ENCODE assay signal across 7 cellular contexts in the genomic region with DNA sequence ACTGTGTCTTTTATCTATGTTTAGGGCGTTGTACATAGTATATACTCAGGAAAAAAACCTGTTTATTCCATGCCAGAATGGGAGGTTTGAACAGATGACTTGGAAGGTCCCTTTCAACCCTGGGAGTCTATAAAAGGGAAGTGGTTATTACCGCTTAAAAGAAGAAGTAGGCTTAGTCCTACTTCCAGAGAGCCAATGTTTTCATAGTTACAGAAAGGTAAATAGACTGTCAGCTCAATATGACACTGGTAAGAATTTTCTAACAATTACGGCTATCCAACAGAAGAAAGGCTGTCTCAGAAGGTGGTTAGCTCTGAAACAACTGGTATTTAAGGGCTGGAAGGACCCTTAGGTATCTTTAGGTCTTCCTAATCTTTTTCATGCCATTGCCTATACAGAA. TPM values are rescaled to one million over a fixed set of nuclear protein-coding genes. Genes with fewer than 3 reads are reported as not detected.
DNase-seq lines count a peak whose midpoint lies in the region; ATAC-seq and TF ChIP-seq lines count a peak whose summit lies in the region.

No MANE protein-coding gene starts in this region.

- in situ Hi-C loops in ACHN (cut with HindIII; ENCODE audit: low pct_ligation_motif_present, low pct_unique_long_range_greater_than_20kb, low sequenced_read_pairs) = no loop called here

- no peaks in the 10 kb centered on the region for H3K27me3 Mint-ChIP-seq in dendritic cell treated with granulocyte-macrophage colony-stimulating factor and Interleukin-4, amounts not matched to agents 40 ng/mL and 50 ng/mL, for 4 days
- no peaks in the 10 kb centered on the region for H3K27me3 Mint-ChIP-seq in neural crest cell (ENCODE audit: low read depth)

- H3K4me1 Mint-ChIP-seq in dendritic cell treated with granulocyte-macrophage colony-stimulating factor and Interleukin-4, amounts not matched to agents 40 ng/mL and 50 ng/mL, for 4 days (ENCODE audit: low read depth) = peaks cover 36% of the 10 kb centered on the region
- peaks cover 24% of the 10 kb centered on the region for H3K4me1 Mint-ChIP-seq in neural crest cell

- H3K4me3 Mint-ChIP-seq in dendritic cell treated with granulocyte-macrophage colony-stimulating factor and Interleukin-4, amounts not matched to agents 40 ng/mL and 50 ng/mL, for 4 days = peak overlapping the region; percentile 98
- peak overlapping the region; percentile 99 for H3K4me3 Mint-ChIP-seq in neural crest cell

- no peaks in the 10 kb centered on the region for H3K9me3 Mint-ChIP-seq in dendritic cell treated with granulocyte-macrophage colony-stimulating factor and Interleukin-4, amounts not matched to agents 40 ng/mL and 50 ng/mL, for 4 days
- no peaks in the 10 kb centered on the region for H3K9me3 Mint-ChIP-seq in neural crest cell

- intact Hi-C loops in dendritic cell treated with granulocyte-macrophage colony-stimulating factor and Interleukin-4, amounts not matched to agents 40 ng/mL and 50 ng/mL, for 4 days (cut with micrococcal nuclease) = loop anchor here (1.0 to 2.0 kb wide), 2 partner anchors 49 to 115 kb away; partner anchors contain the start of genes CISD1 and UBE2D1

- ATAC-seq in GM18861 (IDR thresholded peaks at IDR 0.05; ENCODE audit: unreplicated experiment) = peak; percentile 83
- ATAC-seq in HG02763 (IDR thresholded peaks at IDR 0.05; ENCODE audit: unreplicated experiment) = peak; percentile 50

- TF ChIP-seq CTCF in neural crest cell (conservative IDR thresholded peaks at IDR 0.05) = no peak

- peak overlapping the region; percentile 95 for H3K27ac Mint-ChIP-seq in dendritic cell treated with granulocyte-macrophage colony-stimulating factor and Interleukin-4, amounts not matched to agents 40 ng/mL and 50 ng/mL, for 4 days
- H3K27ac Mint-ChIP-seq in neural crest cell (ENCODE audit: unreplicated experiment) = no peak overlapping the region

- DNase-seq in NOMO-1 treated with dmso at 0.1 percent for 144 hours (lab: John Stamatoyannopoulos, UW; ENCODE audit: unreplicated experiment) (peak; percentile 67), neural crest cell (ENCODE audit: low read depth, low spot score) (no peak), ACHN (no peak), activated gamma-delta T cell treated with Interleukin-2 at 50 U/mL for 16 hours (no peak)

- peaks cover 37% of the 10 kb centered on the region for H3K36me3 Mint-ChIP-seq in dendritic cell treated with granulocyte-macrophage colony-stimulating factor and Interleukin-4, amounts not matched to agents 40 ng/mL and 50 ng/mL, for 4 days (ENCODE audit: low read depth)
- peaks cover 3% of the 10 kb centered on the region for H3K36me3 Mint-ChIP-seq in neural crest cell (ENCODE audit: low read depth)

RNA-seq across cellular contexts. Expression of gene TFAM, which starts 1.1 kb away (rescaled TPM):
- total RNA-seq in neural crest cell = 64.2 and 74.8 TPM in 2 replicates

RNA-seq across cellular contexts. Expression of gene UBE2D1, which starts 49.3 kb away (rescaled TPM):
- total RNA-seq in neural crest cell = 23.9 and 24.9 TPM in 2 replicates
